ENCODE assay signal across 8 cellular contexts in the genomic region with DNA sequence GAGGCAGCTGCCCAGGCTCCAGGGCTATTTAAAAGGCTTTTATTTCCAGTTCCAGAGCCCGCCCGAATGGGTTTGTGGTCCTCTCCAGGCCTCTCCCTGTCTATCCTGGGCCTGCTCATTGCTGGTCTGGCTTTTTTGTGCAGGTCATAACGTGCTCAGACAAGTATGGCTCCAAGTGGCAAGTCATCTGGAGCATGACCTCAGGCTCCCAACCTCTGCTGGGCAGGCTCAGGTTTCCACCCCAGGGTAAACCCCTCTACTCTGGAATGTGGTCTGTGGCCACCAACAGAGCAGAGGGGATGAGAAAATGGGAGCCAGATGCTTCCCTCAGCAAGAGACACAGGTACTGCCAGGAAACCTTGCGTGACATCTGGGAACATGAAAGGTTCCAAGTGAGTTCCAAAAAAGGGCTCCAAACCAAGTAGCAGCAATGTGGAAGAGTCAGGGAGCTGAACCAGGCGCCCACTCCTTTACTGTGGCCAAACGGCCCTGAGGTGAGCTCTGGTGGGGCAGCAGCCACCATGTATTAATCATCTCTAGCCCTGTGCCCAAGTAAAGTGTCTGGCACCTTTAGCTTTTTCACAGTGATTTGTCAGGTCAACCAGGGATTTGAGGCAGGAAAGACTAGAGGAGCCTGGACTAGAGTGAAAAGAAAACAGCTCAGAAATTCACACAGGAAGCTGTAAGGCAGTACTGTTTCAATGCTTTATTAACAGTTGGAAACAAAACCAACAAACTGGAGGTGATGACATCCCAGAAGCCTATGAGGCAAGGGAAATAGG. TPM values are rescaled to one million over a fixed set of nuclear protein-coding genes. Genes with fewer than 3 reads are reported as not detected.
DNase-seq lines count a peak whose midpoint lies in the region; ATAC-seq and TF ChIP-seq lines count a peak whose summit lies in the region.

No MANE protein-coding gene starts in this region.

- ATAC-seq in HG03103 (IDR thresholded peaks at IDR 0.05; ENCODE audit: low read depth, unreplicated experiment) (peak; percentile 2), HG03045 (IDR thresholded peaks at IDR 0.05; ENCODE audit: unreplicated experiment) (no peak)
- ATAC-seq in activated naive CD4-positive, alpha-beta T cell treated with anti-CD3 and anti-CD28 coated beads, Interleukin-2, amount 50 U/mL, for 72 hours, result peak; percentile 3 to 66

- no peak for TF ChIP-seq EP300 in suprapubic skin (IDR thresholded peaks at IDR 0.05)

- WGBS in suprapubic skin, result 38% methylated on average over 6 of the region's 6 CpGs

- peak overlapping the region; percentile 93 for H3K27ac ChIP-seq in suprapubic skin

- peak overlapping the region; percentile 57 for H3K4me3 ChIP-seq in suprapubic skin

- peaks cover 13 to 26% of the 10 kb centered on the region in 2 donors for H3K36me3 Mint-ChIP-seq in activated naive CD4-positive, alpha-beta T cell treated with anti-CD3 and anti-CD28 coated beads, Interleukin-2, amount 50 U/mL, for 72 hours

- TF ChIP-seq CTCF in suprapubic skin (IDR thresholded peaks at IDR 0.05), result no peak

- no peaks in the 10 kb centered on the region for H3K9me3 ChIP-seq in suprapubic skin

- H3K4me1 ChIP-seq in suprapubic skin, result peaks cover 61% of the 10 kb centered on the region

- no peaks in the 10 kb centered on the region for H3K27me3 ChIP-seq in suprapubic skin

- peak overlapping the region; percentile 44 to 81 for H3K27ac Mint-ChIP-seq in activated naive CD4-positive, alpha-beta T cell treated with anti-CD3 and anti-CD28 coated beads, Interleukin-2, amount 50 U/mL, for 72 hours

- H3K36me3 ChIP-seq in suprapubic skin, result peaks cover 42% of the 10 kb centered on the region

- no peak for TF ChIP-seq POLR2A in suprapubic skin (IDR thresholded peaks at IDR 0.05)

- no peaks in the 10 kb centered on the region for H3K9me3 Mint-ChIP-seq in activated naive CD4-positive, alpha-beta T cell treated with anti-CD3 and anti-CD28 coated beads, Interleukin-2, amount 50 U/mL, for 72 hours

- peak; percentile 73 to 78 for DNase-seq in NCI-H187 (lab: John Stamatoyannopoulos, UW)
- no peak for DNase-seq in NCI-H187 treated with DMSO at 0.1 percent for 48 hours (lab: John Stamatoyannopoulos, UW)
- DNase-seq in activated naive CD4-positive, alpha-beta T cell treated with anti-CD3 and anti-CD28 coated beads, Interleukin-2, amount 50 U/mL, for 72 hours (ENCODE audit: low spot score in 2 of 2), result peak in 1 of 2 donors; percentile 64
- peak; percentile 76 for DNase-seq in iPS-NIHi11 (ENCODE audit: low spot score)
- no peak for DNase-seq in suprapubic skin (ENCODE audit: low spot score in 2 of 2)
- no peak for DNase-seq in cerebellar nuclear complex (lab: John Stamatoyannopoulos, UW)

RNA-seq across cellular contexts. Expression of gene PCDHGC5, which starts 25.6 kb away (rescaled TPM):
- total RNA-seq in activated naive CD4-positive, alpha-beta T cell treated with anti-CD3 and anti-CD28 coated beads, Interleukin-2, amount 50 U/mL, for 72 hours, result not detected
- 10 to 100 TPM in 1 of 4 donors, 1 to 10 TPM in 3; 1.6 to 10.5 (median 3.2) TPM for total RNA-seq in suprapubic skin

RNA-seq across cellular contexts. Expression of gene PCDHGC4, which starts 29.7 kb away (rescaled TPM):
- not detected for total RNA-seq in activated naive CD4-positive, alpha-beta T cell treated with anti-CD3 and anti-CD28 coated beads, Interleukin-2, amount 50 U/mL, for 72 hours
- total RNA-seq in suprapubic skin, result 10 to 100 TPM in 3 of 4 donors, 1 to 10 TPM in 1; 2.7 to 30.6 (median 15.0) TPM

RNA-seq across cellular contexts. Expression of gene PCDHGC3, which starts 38.8 kb away (rescaled TPM):
- under 1 TPM in 1 of 2 donors, not detected in 1; 0.19 TPM for total RNA-seq in activated naive CD4-positive, alpha-beta T cell treated with anti-CD3 and anti-CD28 coated beads, Interleukin-2, amount 50 U/mL, for 72 hours
- 10 to 100 TPM; 30.0 to 73.4 (median 60.4) TPM for total RNA-seq in suprapubic skin

Comparison
In these comparisons a context has a peak if more than half of its experiments do, and no peak if none do; other contexts are left out.
1. DNase-seq: peak in NCI-H187 (2 of 2) and iPS-NIHi11 (single experiment); none in NCI-H187 treated with DMSO at 0.1 percent for 48 hours (single experiment), suprapubic skin (0 of 2) and cerebellar nuclear complex (0 of 2).
2. RNA of gene PCDHGC3, which starts 38.8 kb away (total RNA-seq): 30.0 to 73.4 TPM in suprapubic skin; 0.19 TPM in activated naive CD4-positive, alpha-beta T cell treated with anti-CD3 and anti-CD28 coated beads, Interleukin-2, amount 50 U/mL, for 72 hours; every median in the first group is over 10 times any median in the second.